In the genomic region with DNA sequence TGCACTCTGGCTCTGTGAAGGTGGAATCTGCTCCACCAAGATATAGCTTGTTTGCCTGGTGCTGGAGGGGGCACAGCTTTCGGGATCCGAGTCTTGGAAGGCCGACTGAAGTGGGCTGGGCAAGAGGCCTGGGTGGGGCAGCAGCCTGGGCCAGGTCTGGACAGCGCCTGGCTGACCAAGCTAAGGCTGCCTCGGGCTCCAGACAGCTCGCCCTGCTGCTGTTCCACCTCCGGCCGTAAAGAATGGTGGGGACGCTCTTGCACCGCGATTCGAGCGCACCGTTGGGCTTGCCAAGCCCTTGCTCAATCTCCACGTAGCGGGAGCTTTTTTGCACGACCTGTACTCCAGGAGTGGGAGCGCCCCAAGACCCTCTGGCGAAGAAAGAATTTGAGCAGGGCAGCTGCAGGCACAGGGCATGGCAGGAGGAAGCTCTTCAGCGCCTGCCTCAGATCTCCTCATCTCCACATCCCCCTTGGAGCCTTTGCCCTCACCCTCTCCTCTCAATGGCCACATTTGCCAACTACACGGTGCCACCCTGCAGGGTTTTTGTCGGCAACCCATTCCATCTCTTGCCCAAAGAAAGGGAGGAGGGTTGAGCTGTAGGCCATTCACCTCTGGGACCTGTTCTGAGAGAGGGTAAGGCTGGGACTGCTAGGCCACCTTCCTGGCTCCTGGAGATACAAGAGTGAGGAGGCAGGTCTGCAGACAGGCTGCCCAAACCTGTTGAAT, we compare ENCODE assay signal across 7 cellular contexts. TPM values are rescaled to one million over a fixed set of nuclear protein-coding genes. Genes with fewer than 3 reads are reported as not detected.
DNase-seq lines count a peak whose midpoint lies in the region; ATAC-seq and TF ChIP-seq lines count a peak whose summit lies in the region.

No MANE protein-coding gene starts in this region.

- H3K9me3 Mint-ChIP-seq in osteocyte (ENCODE audit: unreplicated experiment), result peaks cover 26% of the 10 kb centered on the region

- no peak overlapping the region for H3K27ac Mint-ChIP-seq in osteocyte (ENCODE audit: unreplicated experiment)

- ATAC-seq in GM19467 (IDR thresholded peaks at IDR 0.05; ENCODE audit: unreplicated experiment), result peak; percentile 63

- no peaks in the 10 kb centered on the region for H3K4me1 Mint-ChIP-seq in osteocyte (ENCODE audit: unreplicated experiment)

- TF ChIP-seq CTCF in osteocyte (IDR thresholded peaks at IDR 0.05), result peak; percentile 24

- no peaks in the 10 kb centered on the region for H3K36me3 Mint-ChIP-seq in osteocyte (ENCODE audit: unreplicated experiment)

- H3K27me3 Mint-ChIP-seq in osteocyte (ENCODE audit: unreplicated experiment), result no peaks in the 10 kb centered on the region

- DNase-seq in GM04504 (ENCODE audit: low read depth), result peak; percentile 34
- peak; percentile 22 for DNase-seq in HuH-7.5 (ENCODE audit: low spot score)
- DNase-seq in SW480 (ENCODE audit: low spot score), result peak; percentile 42
- DNase-seq in fibroblast of peridontal ligament (ENCODE audit: extremely low read depth), result peak; percentile 48
- peak; percentile 70 for DNase-seq in osteocyte (ENCODE audit: extremely low spot score, unreplicated experiment)
- no peak for DNase-seq in OCI-M2 (lab: John Stamatoyannopoulos, UW; ENCODE audit: unreplicated experiment)

- H3K4me3 Mint-ChIP-seq in osteocyte (ENCODE audit: unreplicated experiment), result no peak overlapping the region

RNA-seq across cellular contexts. Expression of a gene that starts 18.9 kb away (rescaled TPM):
- total RNA-seq in osteocyte, result not detected in 2 replicates

RNA-seq across cellular contexts. Expression of a gene that starts 37.6 kb away (rescaled TPM):
- total RNA-seq in osteocyte, result not detected in 2 replicates

RNA-seq across cellular contexts. Expression of a gene that starts 58.2 kb away (rescaled TPM):
- total RNA-seq in osteocyte, result not detected in 2 replicates
